ENCODE assay signal across 1 cellular context in genomic region chr17:20225162-20226115, GRCh38.
TF ChIP-seq lines count a peak whose summit lies in the region.

No MANE protein-coding gene starts in this region.

TF ChIP-seq in GM23338, 12 proteins besides CTCF, POLR2A, EP300 and RAD21 (continued from another document):
- no peak for TF ChIP-seq ZNF462 (CRISPR knock-in tag; IDR thresholded peaks at IDR 0.05)
TF ChIP-seq in GM23338: peak in this region for 0.
